ENCODE assay signal across 21 cellular contexts in the genomic region with DNA sequence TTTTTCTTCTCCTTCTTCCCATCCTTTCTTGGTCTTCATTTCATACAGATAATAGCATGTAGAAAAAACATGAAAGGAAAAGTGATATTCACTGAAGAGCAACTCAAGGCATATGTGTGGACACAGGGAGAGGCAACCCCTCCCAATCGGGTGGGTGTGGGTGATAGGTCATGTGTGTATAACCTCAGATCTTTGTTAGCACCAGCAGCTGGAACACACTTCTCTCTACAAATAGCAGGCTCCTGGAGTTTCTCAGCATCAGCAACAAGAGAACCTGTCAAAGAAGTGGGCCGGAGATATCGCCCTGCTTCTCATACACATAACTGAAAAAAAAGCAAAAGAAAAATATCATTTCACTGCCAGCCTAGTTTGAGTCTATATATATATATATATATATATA.
"Had no signal": no experiment of that assay in that cellular context is flagged by ENCODE, and none has a peak within 500 bp of the region (broad histone marks: within the 10 kb centered on the region; RNA-seq: fewer than 3 reads in every experiment).

No MANE protein-coding gene starts in this region.

- H3K9me3 Mint-ChIP-seq: dendritic cell treated with granulocyte-macrophage colony-stimulating factor and Interleukin-4, amounts not matched to agents 40 ng/mL and 50 ng/mL, for 4 days; effector memory CD8-positive, alpha-beta T cell; memory B cell; mesothelial cell of epicardium; stimulated activated effector memory CD8-positive, alpha-beta T cell treated with anti-CD3 and anti-CD28 coated beads, Interleukin-12 subunit alpha, Interleukin-12 subunit beta, amount 100 ng/mL, for 72 hours had no signal

- H3K4me3 Mint-ChIP-seq: dendritic cell treated with granulocyte-macrophage colony-stimulating factor and Interleukin-4, amounts not matched to agents 40 ng/mL and 50 ng/mL, for 4 days; effector memory CD8-positive, alpha-beta T cell; memory B cell; mesothelial cell of epicardium; natural killer cell; neural progenitor cell; stimulated activated effector memory CD8-positive, alpha-beta T cell treated with anti-CD3 and anti-CD28 coated beads, Interleukin-12 subunit alpha, Interleukin-12 subunit beta, amount 100 ng/mL, for 72 hours; type B pancreatic cell had no signal

- H3K4me1 Mint-ChIP-seq: memory B cell; natural killer cell; stimulated activated effector memory CD8-positive, alpha-beta T cell treated with anti-CD3 and anti-CD28 coated beads, Interleukin-12 subunit alpha, Interleukin-12 subunit beta, amount 100 ng/mL, for 72 hours had no signal

- H3K36me3 ChIP-seq: esophagus squamous epithelium, lower lobe of right lung, neural progenitor cell, ovary, right lobe of liver, suprapubic skin, thyroid gland had no signal

- H3K4me3 ChIP-seq: esophagus squamous epithelium, lower lobe of right lung, neural progenitor cell, ovary, right lobe of liver, suprapubic skin, thyroid gland had no signal

- H3K9me3 ChIP-seq: esophagus squamous epithelium, lower lobe of right lung, ovary, right lobe of liver, suprapubic skin, thyroid gland had no signal

- H3K27me3 ChIP-seq: esophagus squamous epithelium, foreskin keratinocyte, neural progenitor cell, ovary, right lobe of liver, suprapubic skin, thyroid gland had no signal

- H3K36me3 Mint-ChIP-seq: memory B cell; mesothelial cell of epicardium; natural killer cell; neural progenitor cell; stimulated activated effector memory CD8-positive, alpha-beta T cell treated with anti-CD3 and anti-CD28 coated beads, Interleukin-12 subunit alpha, Interleukin-12 subunit beta, amount 100 ng/mL, for 72 hours; type B pancreatic cell had no signal

- H3K27ac Mint-ChIP-seq: dendritic cell treated with granulocyte-macrophage colony-stimulating factor and Interleukin-4, amounts not matched to agents 40 ng/mL and 50 ng/mL, for 4 days; effector memory CD8-positive, alpha-beta T cell; memory B cell; mesothelial cell of epicardium; natural killer cell; neural progenitor cell; progenitor cell of endocrine pancreas; stimulated activated effector memory CD8-positive, alpha-beta T cell treated with anti-CD3 and anti-CD28 coated beads, Interleukin-12 subunit alpha, Interleukin-12 subunit beta, amount 100 ng/mL, for 72 hours; type B pancreatic cell had no signal

- ATAC-seq: effector memory CD8-positive, alpha-beta T cell; foreskin keratinocyte; lower lobe of right lung; natural killer cell; right lobe of liver; stimulated activated effector memory CD8-positive, alpha-beta T cell treated with anti-CD3 and anti-CD28 coated beads, Interleukin-12 subunit alpha, Interleukin-12 subunit beta, amount 100 ng/mL, for 72 hours; stimulated activated naive CD8-positive, alpha-beta T cell treated with anti-CD3 and anti-CD28 coated beads, Interleukin-15, Interleukin-2, amounts not matched to agents 100 U/mL and 50 U/mL, for 24 hours had no signal

- H3K27me3 Mint-ChIP-seq: dendritic cell treated with granulocyte-macrophage colony-stimulating factor and Interleukin-4, amounts not matched to agents 40 ng/mL and 50 ng/mL, for 4 days; effector memory CD8-positive, alpha-beta T cell; memory B cell; progenitor cell of endocrine pancreas; type B pancreatic cell had no signal

- DNase-seq: effector memory CD8-positive, alpha-beta T cell; esophagus squamous epithelium; foreskin keratinocyte; hippocampal formation; lower lobe of right lung; natural killer cell; nucleus accumbens; ovary; right lobe of liver; stimulated activated CD4-positive, alpha-beta T cell treated with anti-CD3 and anti-CD28 coated beads, Interleukin-4, amount 100 ng/mL, for 1 hour; stimulated activated CD8-positive, alpha-beta memory T cell treated with anti-CD3 and anti-CD28 coated beads, Interleukin-4, amount 100 ng/mL, for 48 hours; stimulated activated naive CD8-positive, alpha-beta T cell treated with anti-CD3 and anti-CD28 coated beads, Interleukin-15, Interleukin-2, amounts not matched to agents 100 U/mL and 50 U/mL, for 24 hours; thyroid gland had no signal
